ENCODE assay signal across 2 cellular contexts in genomic region chr12:51337336-51337735, GRCh38. TPM values are rescaled to one million over a fixed set of nuclear protein-coding genes. Genes with fewer than 3 reads are reported as not detected.
"Had no signal": no experiment of that assay in that cellular context is flagged by ENCODE, and none has a peak within 500 bp of the region (broad histone marks: within the 10 kb centered on the region; RNA-seq: fewer than 3 reads in every experiment).

No MANE protein-coding gene starts in this region.

RNA-seq across cellular contexts. Expression of gene CELA1, which starts 9.1 kb away (rescaled TPM):
- total RNA-seq: G401, GM12878 had no signal
- polyA plus RNA-seq: GM12878 had no signal

RNA-seq across cellular contexts. Expression of gene BIN2, which starts 13.4 kb away (rescaled TPM):
- total RNA-seq: G401 had no signal
